ENCODE assay signal across 1 cellular context in genomic region chr1:169087876-169088275, GRCh38.
TF ChIP-seq lines count a peak whose summit lies in the region.

No MANE protein-coding gene starts in this region.

TF ChIP-seq in K562, 482 proteins besides CTCF, POLR2A, EP300 and RAD21:
- TF ChIP-seq ATF3 (IDR thresholded peaks at IDR 0.05) (0 out of 2 replicates have a peak, but pooled peaks have one; percentile 19), ATF3 (CRISPR knock-in tag; conservative IDR thresholded peaks at IDR 0.05) (no peak), MAFG (tag; conservative IDR thresholded peaks at IDR 0.05) (no peak)
